In genomic region chr16:89587676-89588075, GRCh38 we compare ENCODE assay signal across 6 cellular contexts. TPM values are rescaled to one million over a fixed set of nuclear protein-coding genes. Genes with fewer than 3 reads are reported as not detected.
"Had no signal": no experiment of that assay in that cellular context is flagged by ENCODE, and none has a peak within 500 bp of the region (broad histone marks: within the 10 kb centered on the region; RNA-seq: fewer than 3 reads in every experiment).

No MANE protein-coding gene starts in this region.

RNA-seq across cellular contexts. Expression of gene CPNE7, which starts 12.1 kb away (rescaled TPM):
- total RNA-seq: gastrocnemius medialis had no signal

RNA-seq across cellular contexts. Expression of gene DPEP1, which starts 25.8 kb away (rescaled TPM):
- total RNA-seq: esophagus mucosa, fibroblast of villous mesenchyme, foreskin keratinocyte, gastrocnemius medialis, heart left ventricle, heart right ventricle had no signal
